In genomic region chr5:132820162-132820754, GRCh38 we compare ENCODE assay signal across 1 cellular context.
TF ChIP-seq lines count a peak whose summit lies in the region.

No MANE protein-coding gene starts in this region.

TF ChIP-seq in HepG2, 621 proteins besides CTCF, POLR2A, EP300 and RAD21 (continued from another document):
- TF ChIP-seq ZHX2 (IDR thresholded peaks at IDR 0.05; ENCODE audit: low read depth) (no peak), ZHX2 (CRISPR knock-in tag; IDR thresholded peaks at IDR 0.05; ENCODE audit: borderline replicate concordance) (no peak), ZNF350 (CRISPR knock-in tag; IDR thresholded peaks at IDR 0.05; ENCODE audit: borderline replicate concordance, low read depth) (no peak; the same call in 1 of the 2 replicates), ZNF629 (CRISPR knock-in tag; conservative IDR thresholded peaks at IDR 0.05) (no peak), TCF7L2 (IDR thresholded peaks at IDR 0.05; ENCODE audit: low read depth, low read length) (no peak), NR2F6 (IDR thresholded peaks at IDR 0.05) (no peak), NR2F6 (CRISPR knock-in tag; IDR thresholded peaks at IDR 0.05) (no peak), ZNF674 (CRISPR knock-in tag; IDR thresholded peaks at IDR 0.05; ENCODE audit: low read depth) (no peak), BRCA1 (CRISPR knock-in tag; IDR thresholded peaks at IDR 0.05) (peak; percentile 19; the same call in 1 of the 2 replicates), ZNF710 (CRISPR knock-in tag; IDR thresholded peaks at IDR 0.05; ENCODE audit: borderline replicate concordance) (0 out of 2 replicates have a peak, but pooled peaks have one; percentile 13), REXO4 (CRISPR knock-in tag; IDR thresholded peaks at IDR 0.05; ENCODE audit: borderline replicate concordance) (no peak), ZNF326 (CRISPR knock-in tag; IDR thresholded peaks at IDR 0.05; ENCODE audit: borderline replicate concordance) (no peak), ATF3 (CRISPR knock-in tag; IDR thresholded peaks at IDR 0.05) (no peak), PRPF4 (IDR thresholded peaks at IDR 0.05; ENCODE audit: low read depth, low read length, poor library complexity, severe bottlenecking) (no peak), ZNF639 (CRISPR knock-in tag; conservative IDR thresholded peaks at IDR 0.05) (no peak), POGZ (CRISPR knock-in tag; IDR thresholded peaks at IDR 0.05) (no peak), CBX2 (IDR thresholded peaks at IDR 0.05; ENCODE audit: low read depth, low read length) (no peak), CBX2 (CRISPR knock-in tag; IDR thresholded peaks at IDR 0.05; ENCODE audit: low read depth) (no peak), WIZ (CRISPR knock-in tag; IDR thresholded peaks at IDR 0.05) (no peak), CENPX (CRISPR knock-in tag; IDR thresholded peaks at IDR 0.05) (no peak), ZGPAT (CRISPR knock-in tag; IDR thresholded peaks at IDR 0.05) (0 out of 2 replicates have a peak, but pooled peaks have one; percentile 20), ZFAT (CRISPR knock-in tag; conservative IDR thresholded peaks at IDR 0.05) (no peak)
